In genomic region chr17:67388986-67389385, GRCh38 we compare ENCODE assay signal across 23 cellular contexts. TPM values are rescaled to one million over a fixed set of nuclear protein-coding genes. Genes with fewer than 3 reads are reported as not detected.
DNase-seq lines count a peak whose midpoint lies in the region; ATAC-seq and FAIRE-seq lines count a peak whose summit lies in the region.
"Had no signal": no experiment of that assay in that cellular context is flagged by ENCODE, and none has a peak within 500 bp of the region (broad histone marks: within the 10 kb centered on the region; RNA-seq: fewer than 3 reads in every experiment).

No MANE protein-coding gene starts in this region.

- no peak overlapping the region for H3K4me3 ChIP-seq in small intestine (ENCODE audit: low read depth in 1 of 2, low read length in 2 of 2)
- H3K4me3 ChIP-seq: body of pancreas, gastrocnemius medialis, sigmoid colon had no signal

- H3K4me1 ChIP-seq in small intestine (ENCODE audit: control insufficient read depth in 2 of 2, insufficient read depth in 1 of 2, low read depth in 1 of 2, low read length in 1 of 2) = peaks cover 0 to 7% of the 10 kb centered on the region in 2 donors
- H3K4me1 ChIP-seq: sigmoid colon had no signal

- POLR2A ChIA-PET in T-cell (lab: Charles Lee) = interaction anchor here (0.7 to 1.7 kb wide), 4 partner anchors 13 to 90 kb away, joined by 3 to 13 read pairs (median 6); no protein-coding TSS in a partner anchor

- H3K27ac Mint-ChIP-seq in activated naive CD4-positive, alpha-beta T cell treated with anti-CD3 and anti-CD28 coated beads, Interleukin-2, amount 50 U/mL, for 24 hours = peak overlapping the region; percentile 93
- H3K27ac Mint-ChIP-seq in T-cell = peak overlapping the region; percentile 97
- H3K27ac Mint-ChIP-seq in stimulated activated effector memory CD8-positive, alpha-beta T cell treated with anti-CD3 and anti-CD28 coated beads, Interleukin-12 subunit alpha, Interleukin-12 subunit beta, amount 100 ng/mL, for 72 hours = peak overlapping the region; percentile 88
- H3K27ac Mint-ChIP-seq: dendritic cell treated with granulocyte-macrophage colony-stimulating factor and Interleukin-4, amounts not matched to agents 40 ng/mL and 50 ng/mL, for 4 days had no signal

- no peak for DNase-seq in activated naive CD4-positive, alpha-beta T cell treated with anti-CD3 and anti-CD28 coated beads, Interleukin-2, amount 50 U/mL, for 16 hours
- DNase-seq in T-cell (no peak), cerebellar cortex (ENCODE audit: low spot score) (peak; percentile 61), small intestine (no peak)
- DNase-seq in stimulated activated effector memory CD8-positive, alpha-beta T cell treated with anti-CD3 and anti-CD28 coated beads, Interleukin-12 subunit alpha, Interleukin-12 subunit beta, amount 100 ng/mL, for 72 hours (ENCODE audit: low spot score in 2 of 2) = no peak
- DNase-seq: AML-193; body of pancreas; gastrocnemius medialis; H7; kidney glomerular epithelial cell; naive B cell; NCI-H1105 treated with DMSO at 0.1 percent for 48 hours; NCI-H2107; NCI-H510A treated with DMSO at 0.1 percent for 48 hours; sigmoid colon; stimulated activated naive CD8-positive, alpha-beta T cell treated with anti-CD3 and anti-CD28 coated beads, Interleukin-15, amount 100 ng/mL, for 72 hours; trophoblast cell had no signal

- H3K36me3 ChIP-seq in small intestine (ENCODE audit: control insufficient read depth in 2 of 2, insufficient read depth in 2 of 2, low read length in 2 of 2) = no peaks in the 10 kb centered on the region
- H3K36me3 ChIP-seq: gastrocnemius medialis, sigmoid colon had no signal

- H3K27me3 Mint-ChIP-seq in activated naive CD4-positive, alpha-beta T cell treated with anti-CD3 and anti-CD28 coated beads, Interleukin-2, amount 50 U/mL, for 24 hours = no peaks in the 10 kb centered on the region
- no peaks in the 10 kb centered on the region for H3K27me3 Mint-ChIP-seq in T-cell
- H3K27me3 Mint-ChIP-seq: dendritic cell treated with granulocyte-macrophage colony-stimulating factor and Interleukin-4, amounts not matched to agents 40 ng/mL and 50 ng/mL, for 4 days; naive B cell; stimulated activated naive CD8-positive, alpha-beta T cell treated with anti-CD3 and anti-CD28 coated beads, Interleukin-15, amount 100 ng/mL, for 72 hours had no signal

- H3K4me1 Mint-ChIP-seq in activated naive CD4-positive, alpha-beta T cell treated with anti-CD3 and anti-CD28 coated beads, Interleukin-2, amount 50 U/mL, for 24 hours = peaks cover 83% of the 10 kb centered on the region
- peaks cover 78 to 84% (median 83%) of the 10 kb centered on the region in 3 donors for H3K4me1 Mint-ChIP-seq in T-cell
- H3K4me1 Mint-ChIP-seq in stimulated activated effector memory CD8-positive, alpha-beta T cell treated with anti-CD3 and anti-CD28 coated beads, Interleukin-12 subunit alpha, Interleukin-12 subunit beta, amount 100 ng/mL, for 72 hours = peaks cover 57% of the 10 kb centered on the region

- no peak overlapping the region for H3K27ac ChIP-seq in small intestine (ENCODE audit: low read depth in 1 of 2, low read length in 1 of 2)
- H3K27ac ChIP-seq: body of pancreas, sigmoid colon had no signal

- 79 to 93% (median 87%) methylated on average over 4 of the region's 4 CpGs for WGBS in small intestine, 3 donors

- CTCF ChIA-PET in T-cell (lab: Charles Lee) = interaction anchor here (0.5 to 2.7 kb wide), 4 partner anchors 10 to 141 kb away, joined by 4 to 15 read pairs (median 8); no protein-coding TSS in a partner anchor

- H3K4me3 Mint-ChIP-seq in activated naive CD4-positive, alpha-beta T cell treated with anti-CD3 and anti-CD28 coated beads, Interleukin-2, amount 50 U/mL, for 24 hours = peak overlapping the region; percentile 19
- H3K4me3 Mint-ChIP-seq in T-cell = peak overlapping the region in 1 of 3 donors; percentile 71
- peak overlapping the region; percentile 50 for H3K4me3 Mint-ChIP-seq in stimulated activated effector memory CD8-positive, alpha-beta T cell treated with anti-CD3 and anti-CD28 coated beads, Interleukin-12 subunit alpha, Interleukin-12 subunit beta, amount 100 ng/mL, for 72 hours
- H3K4me3 Mint-ChIP-seq: dendritic cell treated with granulocyte-macrophage colony-stimulating factor and Interleukin-4, amounts not matched to agents 40 ng/mL and 50 ng/mL, for 4 days; naive B cell had no signal

- H3K9me3 Mint-ChIP-seq in activated naive CD4-positive, alpha-beta T cell treated with anti-CD3 and anti-CD28 coated beads, Interleukin-2, amount 50 U/mL, for 24 hours = no peaks in the 10 kb centered on the region
- no peaks in the 10 kb centered on the region for H3K9me3 Mint-ChIP-seq in T-cell
- no peaks in the 10 kb centered on the region for H3K9me3 Mint-ChIP-seq in stimulated activated effector memory CD8-positive, alpha-beta T cell treated with anti-CD3 and anti-CD28 coated beads, Interleukin-12 subunit alpha, Interleukin-12 subunit beta, amount 100 ng/mL, for 72 hours
- H3K9me3 Mint-ChIP-seq: activated naive CD4-positive, alpha-beta T cell treated with anti-CD3 and anti-CD28 coated beads, Interleukin-2, amount 50 U/mL, for 72 hours; dendritic cell treated with granulocyte-macrophage colony-stimulating factor and Interleukin-4, amounts not matched to agents 40 ng/mL and 50 ng/mL, for 4 days; stimulated activated naive CD8-positive, alpha-beta T cell treated with anti-CD3 and anti-CD28 coated beads, Interleukin-15, amount 100 ng/mL, for 72 hours had no signal

- FAIRE-seq in small intestine (lab: Jason Lieb, UNC) = no peak
- FAIRE-seq: GM12891 had no signal

- ATAC-seq in T-cell (replicated peaks in 1 of 4) (no peak), GM18511 (IDR thresholded peaks at IDR 0.05; ENCODE audit: unreplicated experiment) (no peak), GM19324 (IDR thresholded peaks at IDR 0.05; ENCODE audit: low FRiP score, unreplicated experiment) (no peak)
- no peak for ATAC-seq in stimulated activated effector memory CD8-positive, alpha-beta T cell treated with anti-CD3 and anti-CD28 coated beads, Interleukin-12 subunit alpha, Interleukin-12 subunit beta, amount 100 ng/mL, for 72 hours
- ATAC-seq: activated naive CD4-positive, alpha-beta T cell treated with anti-CD3 and anti-CD28 coated beads, Interleukin-2, amount 50 U/mL, for 72 hours; body of pancreas; gastrocnemius medialis; stimulated activated naive CD8-positive, alpha-beta T cell treated with anti-CD3 and anti-CD28 coated beads, Interleukin-15, amount 100 ng/mL, for 72 hours had no signal

- no peaks in the 10 kb centered on the region for H3K27me3 ChIP-seq in small intestine (ENCODE audit: control insufficient read depth in 2 of 2, insufficient read depth in 2 of 2, low read length in 2 of 2)
- H3K27me3 ChIP-seq: body of pancreas, gastrocnemius medialis, sigmoid colon had no signal

- H3K36me3 Mint-ChIP-seq in activated naive CD4-positive, alpha-beta T cell treated with anti-CD3 and anti-CD28 coated beads, Interleukin-2, amount 50 U/mL, for 24 hours = peaks cover 6% of the 10 kb centered on the region
- peaks cover 37% of the 10 kb centered on the region for H3K36me3 Mint-ChIP-seq in T-cell
- H3K36me3 Mint-ChIP-seq in stimulated activated effector memory CD8-positive, alpha-beta T cell treated with anti-CD3 and anti-CD28 coated beads, Interleukin-12 subunit alpha, Interleukin-12 subunit beta, amount 100 ng/mL, for 72 hours = peaks cover 17% of the 10 kb centered on the region
- H3K36me3 Mint-ChIP-seq: naive B cell had no signal

- H3K9me3 ChIP-seq in small intestine (ENCODE audit: control insufficient read depth, low read depth) = no peaks in the 10 kb centered on the region
- H3K9me3 ChIP-seq: body of pancreas, gastrocnemius medialis, sigmoid colon had no signal

RNA-seq across cellular contexts. Expression of gene PITPNC1, which starts 11.9 kb away (rescaled TPM):
- 100 to 1,000 TPM in 3 of 5 donors, 10 to 100 TPM in 2; 82.6 to 132 (median 111) TPM for total RNA-seq in T-cell
- 10 to 100 TPM in 1 of 3 donors, 1 to 10 TPM in 1, under 1 TPM in 1; 0.67 to 11.7 (median 3.5) TPM for polyA plus RNA-seq in small intestine

RNA-seq across cellular contexts. Expression of gene PSMD12, which starts 22.6 kb away (rescaled TPM):
- total RNA-seq in T-cell = 10 to 100 TPM; 28.1 to 49.9 (median 37.7) TPM
- 10 to 100 TPM; 12.5 to 17.4 (median 15.9) TPM for polyA plus RNA-seq in small intestine
